18 cellular contexts compared by ENCODE assay signal in the genomic region with DNA sequence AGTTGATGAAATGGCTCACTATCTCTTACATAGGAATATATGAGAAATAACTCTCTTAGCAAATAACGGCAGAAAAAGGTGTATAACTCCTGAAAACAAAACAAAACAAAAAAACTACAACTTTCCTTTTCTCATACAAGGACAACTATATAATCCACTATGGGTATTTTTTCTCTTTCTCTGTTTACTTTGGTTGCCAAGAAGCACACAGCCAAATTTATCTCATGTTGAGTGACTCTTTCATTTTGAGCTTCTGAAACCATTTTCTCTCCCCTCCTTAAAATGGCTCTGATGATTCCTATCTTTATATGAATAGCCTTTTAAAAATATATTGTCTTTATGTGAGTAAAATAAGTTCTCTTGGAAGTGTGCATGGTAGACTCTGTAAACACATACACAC.
DNase-seq lines count a peak whose midpoint lies in the region; ATAC-seq and TF ChIP-seq lines count a peak whose summit lies in the region.
"Had no signal": no experiment of that assay in that cellular context is flagged by ENCODE, and none has a peak within 500 bp of the region (broad histone marks: within the 10 kb centered on the region; RNA-seq: fewer than 3 reads in every experiment).

No MANE protein-coding gene starts in this region.

- ATAC-seq in GM19351 (IDR thresholded peaks at IDR 0.05; ENCODE audit: unreplicated experiment) = peak; percentile 42
- peak; percentile 39 for ATAC-seq in HG02870 (IDR thresholded peaks at IDR 0.05; ENCODE audit: unreplicated experiment)
- ATAC-seq: A549 had no signal

- POLR2A ChIA-PET in GM10248 (lab: Yijun Ruan, JAX) = no interaction called here

- TF ChIP-seq CTCF in GM10266 (IDR thresholded peaks at IDR 0.05; ENCODE audit: control insufficient read depth, insufficient read depth, low read depth, missing control alignments) (no peak), GM10248 (IDR thresholded peaks at IDR 0.05; ENCODE audit: control extremely low read depth, extremely low read depth, low read depth, missing control alignments) (no peak)

- peak; percentile 10 for DNase-seq in GM10266 (ENCODE audit: extremely low spot score)
- no peak for DNase-seq in retina
- DNase-seq in DMS53 treated with DMSO at 0.1 percent for 48 hours (lab: John Stamatoyannopoulos, UW; ENCODE audit: unreplicated experiment) = no peak
- no peak for DNase-seq in GM10248 (ENCODE audit: extremely low spot score)
- DNase-seq: 8988T; ACHN; AML-193; BE2C; Calu3; CD4-positive, alpha-beta T cell; CD8-positive, alpha-beta memory T cell; DMS53; GF-D8; GOT3; HFFc6 had no signal

- CTCF ChIA-PET in GM10248 (lab: Yijun Ruan, JAX) = interaction anchor here (1.2 to 2.0 kb wide), 3 partner anchors 17 to 79 kb away, joined by 3 to 8 read pairs (median 3); no protein-coding TSS in a partner anchor
